Comparison of ENCODE assay signal across 12 cellular contexts in genomic region chr3:30282052-30282708, GRCh38.
DNase-seq lines count a peak whose midpoint lies in the region; ATAC-seq, FAIRE-seq and TF ChIP-seq lines count a peak whose summit lies in the region.
"Had no signal": no experiment of that assay in that cellular context is flagged by ENCODE, and none has a peak within 500 bp of the region (broad histone marks: within the 10 kb centered on the region; RNA-seq: fewer than 3 reads in every experiment).

No MANE protein-coding gene starts in this region.

- H2BK5ac ChIP-seq in neuronal stem cell (ENCODE audit: low read length): no peak overlapping the region

- H3K4me3 ChIP-seq in PC-3 (ENCODE audit: low read length) (no peak overlapping the region), neuronal stem cell (ENCODE audit: low read length in 2 of 2) (no peak overlapping the region), testis (no peak overlapping the region)

- H4K20me1 ChIP-seq in PC-3 (ENCODE audit: low read length): no peaks in the 10 kb centered on the region

- no TSS peak for BruUV-seq in PC-3 (replicated peaks; lab: Mats Ljungman, UMichigan)

- no peaks in the 10 kb centered on the region for H3K79me2 ChIP-seq in PC-3 (ENCODE audit: low read length)

- H3K27ac ChIP-seq in PC-3 (ENCODE audit: low read length): peak overlapping the region; percentile 65
- no peak overlapping the region for H3K27ac ChIP-seq in neuronal stem cell (replicated peaks; ENCODE audit: low read length)
- H3K27ac ChIP-seq in testis: no peak overlapping the region

- no peak overlapping the region for H3K23ac ChIP-seq in neuronal stem cell (ENCODE audit: low read depth, low read length, poor library complexity)

- ATAC-seq in PC-3: peak; percentile 75

- H2AK5ac ChIP-seq in neuronal stem cell (ENCODE audit: low read depth, low read length): no peak overlapping the region

- H3K36me3 ChIP-seq in PC-3 (ENCODE audit: low read depth, low read length): peaks cover 5% of the 10 kb centered on the region; the same call in 1 of the 2 replicates
- H3K36me3 ChIP-seq in neuronal stem cell (replicated peaks in 1 of 2; ENCODE audit: control insufficient read depth in 2 of 2, insufficient read depth in 2 of 2, low read length in 2 of 2): no peaks in the 10 kb centered on the region
- H3K36me3 ChIP-seq in testis (ENCODE audit: low read depth, missing control alignments): no peaks in the 10 kb centered on the region

- no peak overlapping the region for H4K8ac ChIP-seq in neuronal stem cell (ENCODE audit: low read depth, low read length)

- TF ChIP-seq POLR2A in testis (IDR thresholded peaks at IDR 0.05): no peak

- H3K4ac ChIP-seq in neuronal stem cell (ENCODE audit: low read length): no peak overlapping the region

- H2BK12ac ChIP-seq in neuronal stem cell (ENCODE audit: low read length): no peak overlapping the region

- H3K4me1 ChIP-seq in PC-3 (ENCODE audit: insufficient read depth, low read length) (peaks cover 40% of the 10 kb centered on the region), neuronal stem cell (ENCODE audit: control insufficient read depth in 2 of 2, insufficient read depth in 1 of 2, low read depth in 1 of 2, low read length in 2 of 2) (peaks cover 7 to 17% of the 10 kb centered on the region in 2 donors), testis (no peaks in the 10 kb centered on the region)

- no peak overlapping the region for H3K9ac ChIP-seq in PC-3 (ENCODE audit: low read length)
- H3K9ac ChIP-seq in neuronal stem cell (ENCODE audit: low read depth, low read length, poor library complexity): no peak overlapping the region

- TF ChIP-seq CTCF in PC-3 (conservative IDR thresholded peaks at IDR 0.05; ENCODE audit: low read depth, low read length) (no peak), testis (IDR thresholded peaks at IDR 0.05) (no peak)

- no peak overlapping the region for H4K91ac ChIP-seq in neuronal stem cell (ENCODE audit: low read depth, low read length, poor library complexity)

- no peak overlapping the region for H2BK15ac ChIP-seq in neuronal stem cell (ENCODE audit: low read length)

- CTCF ChIA-PET in PC-3 (lab: Charles Lee): no interaction called here

- no peak for FAIRE-seq in frontal cortex (lab: Jason Lieb, UNC)

- H3K18ac ChIP-seq in neuronal stem cell (ENCODE audit: low read length): no peak overlapping the region

- H3F3A ChIP-seq in PC-3 (ENCODE audit: low read length, unreplicated experiment): peaks cover 4% of the 10 kb centered on the region

- no peaks in the 10 kb centered on the region for H3K27me3 ChIP-seq in PC-3 (ENCODE audit: low read length)
- H3K27me3 ChIP-seq in neuronal stem cell (ENCODE audit: control insufficient read depth in 3 of 3, insufficient read depth in 3 of 3, low read depth in 1 of 3, low read length in 3 of 3): no peaks in the 10 kb centered on the region
- H3K27me3 ChIP-seq in testis: no peaks in the 10 kb centered on the region

- WGBS in neuronal stem cell (ENCODE audit: extremely low coverage in 2 of 2, insufficient read length in 2 of 2, insufficient replicate concordance in 1 of 2), 2 donors: no CpG with 5 or more reads among the region's 3 CpGs
- WGBS in testis, 2 donors: 52 to 63% methylated on average over 3 of the region's 3 CpGs

- peaks cover 15% of the 10 kb centered on the region for H3K9me3 ChIP-seq in PC-3 (ENCODE audit: low read length)
- H3K9me3 ChIP-seq in neuronal stem cell (replicated peaks in 1 of 2; ENCODE audit: control insufficient read depth in 2 of 2, insufficient read depth in 1 of 2, low read depth in 1 of 2, low read length in 2 of 2): peaks cover 2 to 8% of the 10 kb centered on the region in 2 donors
- H3K9me3 ChIP-seq in testis: no peaks in the 10 kb centered on the region

- POLR2A ChIA-PET in PC-3 (lab: Charles Lee; ENCODE audit: unreplicated experiment): interaction anchor here (0.5 kb wide), 1 partner anchor 349 kb away, joined by 15 read pairs; no protein-coding TSS in a partner anchor

- no peaks in the 10 kb centered on the region for H3K9me2 ChIP-seq in PC-3 (replicated peaks; ENCODE audit: low read length)

- intact Hi-C loops in PC-3 (cut with micrococcal nuclease): loop anchor here (10.0 kb wide), 1 partner anchor 403 kb away; no protein-coding TSS in a partner anchor
- intact Hi-C loops in testis (cut with DNase I; ENCODE audit: low total_unique reads): no loop called here

- no peaks in the 10 kb centered on the region for H3K79me1 ChIP-seq in neuronal stem cell (ENCODE audit: low read depth, low read length)

- DNase-seq in ELF-1 (ENCODE audit: low read depth, low spot score) (peak; percentile 62), PC-3 (peak; percentile 89), epidermal melanocyte (ENCODE audit: insufficient read length, low spot score) (peak; percentile 18), neuronal stem cell (ENCODE audit: low spot score) (peak; percentile 49), testis (no peak), NCI-H510A treated with DMSO at 0.1 percent for 48 hours (lab: John Stamatoyannopoulos, UW) (no peak), frontal cortex (ENCODE audit: low spot score in 2 of 2) (no peak), NCI-H748 (lab: John Stamatoyannopoulos, UW; ENCODE audit: unreplicated experiment) (no peak)
- DNase-seq: activated CD4-positive, CD25-positive, alpha-beta regulatory T cell; left cardiac atrium; NCI-H2081 treated with DMSO at 0.1 percent for 48 hours; stimulated activated CD4-positive, alpha-beta T cell treated with anti-CD3 and anti-CD28 coated beads, Interleukin-15, amount 100 ng/mL, for 24 hours had no signal

- H3K4me2 ChIP-seq in PC-3 (ENCODE audit: low read length) (peak overlapping the region; percentile 43), neuronal stem cell (ENCODE audit: insufficient read depth, low read length, poor library complexity, severe bottlenecking) (peak overlapping the region; percentile 35)

- H2AFZ ChIP-seq in PC-3 (ENCODE audit: low read length): no peak overlapping the region
- H2AFZ ChIP-seq in neuronal stem cell (ENCODE audit: low read length): peak overlapping the region; percentile 43

- no peak overlapping the region for H2BK120ac ChIP-seq in neuronal stem cell (ENCODE audit: low read depth, low read length)

- H3K14ac ChIP-seq in neuronal stem cell (ENCODE audit: low read length): no peak overlapping the region

Comparison
In these comparisons a context has a peak if more than half of its experiments do, and no peak if none do; other contexts are left out.
1. DNase-seq: peak in ELF-1 (single experiment), PC-3 (single experiment), epidermal melanocyte (single experiment) and neuronal stem cell (single experiment); none in testis (single experiment), NCI-H510A treated with DMSO at 0.1 percent for 48 hours (single experiment), frontal cortex (0 of 2) and NCI-H748 (single experiment).